In the genomic region with DNA sequence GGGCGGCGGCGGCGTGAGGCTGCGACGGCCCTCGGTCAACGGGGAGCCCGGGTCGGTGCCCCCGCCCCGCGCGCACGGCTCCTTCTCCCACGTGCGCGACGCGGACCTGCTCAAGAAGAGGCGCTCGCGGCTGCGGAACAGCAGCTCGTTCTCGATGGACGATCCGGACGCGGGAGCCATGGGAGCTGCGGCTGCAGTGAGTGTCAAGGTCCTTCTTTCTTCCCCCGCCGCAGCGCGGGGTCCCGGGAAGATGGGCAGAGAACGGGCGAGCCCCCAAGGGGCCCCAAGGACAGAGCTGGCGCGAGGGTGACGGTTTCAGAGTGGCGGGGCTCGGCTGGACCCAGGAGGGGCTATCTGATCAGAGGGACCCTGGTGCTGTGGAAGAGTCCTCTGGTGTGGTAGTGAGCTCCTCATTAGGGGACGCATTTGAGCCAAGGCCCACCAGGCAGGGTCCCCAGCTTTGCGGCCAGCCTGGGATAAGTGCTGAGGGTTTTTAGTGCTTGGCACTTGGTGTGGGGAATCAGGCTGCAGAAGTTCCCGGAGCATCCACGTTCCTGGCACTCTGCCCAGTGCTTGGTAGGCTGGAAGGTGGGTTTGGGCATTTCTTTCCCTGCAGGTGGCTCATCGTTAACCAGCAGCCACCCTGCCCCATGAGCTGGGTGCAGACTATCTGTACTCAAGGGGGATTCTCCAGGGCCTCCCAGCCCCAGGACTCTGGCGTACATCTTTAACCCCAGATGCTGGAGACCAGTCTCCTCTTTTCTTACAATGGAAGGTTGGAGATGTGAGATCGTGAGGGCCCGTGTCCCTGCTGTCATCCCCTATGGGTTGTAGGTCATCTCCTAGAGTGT, we compare ENCODE assay signal across 13 cellular contexts. TPM values are rescaled to one million over a fixed set of nuclear protein-coding genes. Genes with fewer than 3 reads are reported as not detected.
DNase-seq lines count a peak whose midpoint lies in the region; ATAC-seq and TF ChIP-seq lines count a peak whose summit lies in the region.
"Had no signal": no experiment of that assay in that cellular context is flagged by ENCODE, and none has a peak within 500 bp of the region (broad histone marks: within the 10 kb centered on the region; RNA-seq: fewer than 3 reads in every experiment).

No MANE protein-coding gene starts in this region.

- H3K4me1 ChIP-seq in heart left ventricle (peaks cover 6 to 57% (median 44%) of the 10 kb centered on the region in 12 donors), gastroesophageal sphincter (peaks cover 0 to 91% (median 30%) of the 10 kb centered on the region in 3 donors), stomach smooth muscle (ENCODE audit: control insufficient read depth, insufficient read depth, low read length) (peaks cover 63% of the 10 kb centered on the region)

- TF ChIP-seq CTCF in heart left ventricle (IDR thresholded peaks at IDR 0.05) (no peak), RWPE1 (conservative IDR thresholded peaks at IDR 0.05; ENCODE audit: low read depth) (no peak), gastroesophageal sphincter (IDR thresholded peaks at IDR 0.05) (no peak)

- DNase-seq in heart left ventricle (peak in 2 of 5 donors; percentile 35 to 60), cardiac septum (ENCODE audit: low spot score) (no peak), RWPE1 (ENCODE audit: low spot score) (no peak), DMS 273 treated with DMSO at 0.1 percent for 48 hours (lab: John Stamatoyannopoulos, UW) (no peak), posterior cingulate gyrus (no peak)
- DNase-seq: activated T-cell treated with anti-CD3 and anti-CD28 coated beads for 4 hours; stimulated activated naive CD4-positive, alpha-beta T cell treated with Interleukin-2 at 50 U/mL for 16 hours had no signal

- intact Hi-C loops in heart left ventricle (cut with DNase I) = loop anchor here in 3 of 10 donors (5.0 kb wide), 1 partner anchor 43 kb away; no protein-coding TSS in a partner anchor
- intact Hi-C loops in cardiac septum (cut with DNase I) = loop anchor here (5.0 kb wide), 1 partner anchor 43 kb away; no protein-coding TSS in a partner anchor
- intact Hi-C loops in posterior cingulate gyrus (cut with DNase I) = no loop called here

- TF ChIP-seq POLR2A in heart left ventricle (IDR thresholded peaks at IDR 0.05) (no peak), gastroesophageal sphincter (IDR thresholded peaks at IDR 0.05) (no peak)

- H3K9me3 ChIP-seq in heart left ventricle = no peaks in the 10 kb centered on the region
- H3K9me3 ChIP-seq in gastroesophageal sphincter = no peaks in the 10 kb centered on the region
- no peaks in the 10 kb centered on the region for H3K9me3 ChIP-seq in stomach smooth muscle (ENCODE audit: control insufficient read depth in 2 of 2, low read length in 2 of 2)
- H3K9me3 ChIP-seq: ovary had no signal

- no peak for TF ChIP-seq EP300 in gastroesophageal sphincter (IDR thresholded peaks at IDR 0.05)

- H3K27me3 ChIP-seq in heart left ventricle (no peaks in the 10 kb centered on the region), gastroesophageal sphincter (no peaks in the 10 kb centered on the region), stomach smooth muscle (ENCODE audit: control insufficient read depth in 1 of 2, insufficient read depth in 2 of 2, low read length in 2 of 2) (no peaks in the 10 kb centered on the region)
- H3K27me3 ChIP-seq: ovary had no signal

- peaks cover 0 to 72% (median 45%) of the 10 kb centered on the region in 9 donors for H3K36me3 ChIP-seq in heart left ventricle
- peaks cover 0 to 74% of the 10 kb centered on the region in 2 donors for H3K36me3 ChIP-seq in gastroesophageal sphincter
- peaks cover 43 to 48% of the 10 kb centered on the region in 2 donors for H3K36me3 ChIP-seq in stomach smooth muscle (ENCODE audit: control insufficient read depth in 2 of 2, insufficient read depth in 2 of 2, low read length in 2 of 2)
- H3K36me3 ChIP-seq: ovary had no signal

- CTCF ChIA-PET in RWPE1 (lab: Yijun Ruan, JAX) = no interaction called here

- no peak overlapping the region for H3K4me3 ChIP-seq in heart left ventricle
- H3K4me3 ChIP-seq in gastroesophageal sphincter = no peak overlapping the region
- no peak overlapping the region for H3K4me3 ChIP-seq in stomach smooth muscle (ENCODE audit: low read length in 2 of 2)
- H3K4me3 ChIP-seq: lung, ovary had no signal

- H3K27ac ChIP-seq in heart left ventricle (peak overlapping the region in 11 of 12 donors; percentile 76 to 90 (median 84)), RWPE1 (peak overlapping the region; percentile 68), gastroesophageal sphincter (peak overlapping the region in 3 of 4 donors; percentile 80 to 93 (median 86)), stomach smooth muscle (ENCODE audit: low read length) (peak overlapping the region; percentile 76)
- H3K27ac ChIP-seq: ovary had no signal

- H3K9ac ChIP-seq in stomach smooth muscle (ENCODE audit: low read length in 2 of 2) = no peak overlapping the region

- 65 to 70% (median 69%) methylated on average over 14 to 51 of the region's 51 CpGs for WGBS in heart left ventricle, 4 donors
- WGBS in gastroesophageal sphincter (ENCODE audit: low coverage in 1 of 2), 2 donors = no CpG with 5 or more reads among the region's 51 CpGs

- POLR2A ChIA-PET in RWPE1 (lab: Yijun Ruan, JAX; ENCODE audit: low non-redundant PET) = interaction anchor here (1.0 kb wide), 1 partner anchor 9 kb away, joined by 4 read pairs; no protein-coding TSS in a partner anchor

- ATAC-seq in heart left ventricle = no peak
- ATAC-seq in gastroesophageal sphincter = no peak
- ATAC-seq in GM19395 (IDR thresholded peaks at IDR 0.05; ENCODE audit: unreplicated experiment) = no peak
- ATAC-seq: Panc1 had no signal

RNA-seq across cellular contexts. Expression of gene EHBP1L1, which starts 9.8 kb away (rescaled TPM):
- total RNA-seq in heart left ventricle = 100 to 1,000 TPM in 3 of 9 donors, 10 to 100 TPM in 6; 37.4 to 144 (median 80.9) TPM
- 10 to 100 TPM; 52.3 to 71.4 TPM for polyA plus RNA-seq in heart left ventricle
- total RNA-seq in cardiac septum = 174 TPM
- total RNA-seq in gastroesophageal sphincter = 100 to 1,000 TPM; 172 to 329 (median 202) TPM

RNA-seq across cellular contexts. Expression of gene KCNK7, which starts 10.0 kb away (rescaled TPM):
- under 1 TPM in 7 of 9 donors, not detected in 2; 0.18 to 0.75 (median 0.41) TPM for total RNA-seq in heart left ventricle
- polyA plus RNA-seq in heart left ventricle = 1 to 10 TPM in 1 of 2 donors, under 1 TPM in 1; 0.42 to 1.6 TPM
- total RNA-seq in cardiac septum = 1.5 TPM
- total RNA-seq in gastroesophageal sphincter = 1 to 10 TPM in 1 of 4 donors, under 1 TPM in 2, not detected in 1; 0.40 to 1.5 (median 0.93) TPM

RNA-seq across cellular contexts. Expression of gene FAM89B, which starts 13.3 kb away (rescaled TPM):
- total RNA-seq in heart left ventricle (10 to 100 TPM; 25.8 to 87.9 (median 38.4) TPM), cardiac septum (47.4 TPM), gastroesophageal sphincter (10 to 100 TPM; 36.6 to 68.3 (median 55.0) TPM)
- polyA plus RNA-seq in heart left ventricle = 10 to 100 TPM; 46.6 to 50.0 TPM

RNA-seq across cellular contexts. Expression of gene ZNRD2, which starts 15.3 kb away (rescaled TPM):
- total RNA-seq in heart left ventricle (10 to 100 TPM; 23.2 to 63.6 (median 33.9) TPM), cardiac septum (28.3 TPM), gastroesophageal sphincter (10 to 100 TPM; 38.4 to 73.5 (median 43.5) TPM)
- 100 to 1,000 TPM in 1 of 2 donors, 10 to 100 TPM in 1; 49.7 to 101 TPM for polyA plus RNA-seq in heart left ventricle

RNA-seq across cellular contexts. Expression of gene LTBP3, which starts 27.5 kb away (rescaled TPM):
- total RNA-seq in heart left ventricle = 100 to 1,000 TPM in 1 of 9 donors, 10 to 100 TPM in 8; 51.4 to 125 (median 88.9) TPM
- 10 to 100 TPM; 26.3 to 36.3 TPM for polyA plus RNA-seq in heart left ventricle
- 148 TPM for total RNA-seq in cardiac septum
- 100 to 1,000 TPM in 3 of 4 donors, 10 to 100 TPM in 1; 90.6 to 173 (median 139) TPM for total RNA-seq in gastroesophageal sphincter
